Comparison of ENCODE assay signal across 15 cellular contexts in genomic region chr22:49112661-49113626, GRCh38.
A peak's percentile ranks its signal among the peaks of the same experiment; 100 is the strongest.
DNase-seq lines count a peak whose midpoint lies in the region; ATAC-seq, FAIRE-seq and TF ChIP-seq lines count a peak whose summit lies in the region.
"Had no signal": no experiment of that assay in that cellular context is flagged by ENCODE, and none has a peak within 500 bp of the region (broad histone marks: within the 10 kb centered on the region; RNA-seq: fewer than 3 reads in every experiment).

No MANE protein-coding gene starts in this region.

- H3K4me1 ChIP-seq in H1 (replicated peaks in 1 of 4; ENCODE audit: control insufficient read depth in 3 of 4, insufficient read depth in 4 of 4, low read length in 3 of 4) (no peaks in the 10 kb centered on the region), neuronal stem cell (ENCODE audit: control insufficient read depth in 2 of 2, insufficient read depth in 1 of 2, low read depth in 1 of 2, low read length in 2 of 2) (no peaks in the 10 kb centered on the region), stomach (no peaks in the 10 kb centered on the region)
- H3K4me1 ChIP-seq: BLaER1 treated with 17β-estradiol and CSF1 and Interleukin-3, amounts not matched to agents 10 nM and 100 nM had no signal

- TF ChIP-seq CTCF in H1 (IDR thresholded peaks at IDR 0.05; ENCODE audit: control extremely low read depth in 1 of 3, insufficient read depth in 1 of 3, low read depth in 1 of 3, low read length in 3 of 3) (no peak), stomach (IDR thresholded peaks at IDR 0.05) (no peak)

- no peaks in the 10 kb centered on the region for H3K79me2 ChIP-seq in H1 (ENCODE audit: control insufficient read depth in 1 of 2, insufficient read depth in 2 of 2, low read length in 2 of 2)

- H2AFZ ChIP-seq in H1 (ENCODE audit: low read length) = no peak overlapping the region
- H2AFZ ChIP-seq in neuronal stem cell (ENCODE audit: low read length) = no peak overlapping the region

- peaks cover 0 to 3% of the 10 kb centered on the region in 2 experiments for H4K20me1 ChIP-seq in H1 (replicated peaks in 1 of 2; ENCODE audit: control insufficient read depth in 1 of 2, insufficient read depth in 2 of 2, low read length in 2 of 2)

- H2BK5ac ChIP-seq in H1 (ENCODE audit: low read depth, low read length) = no peak overlapping the region
- H2BK5ac ChIP-seq in neuronal stem cell (ENCODE audit: low read length) = peak overlapping the region; percentile 82

- H3K23ac ChIP-seq in H1 (ENCODE audit: insufficient read length) (no peak overlapping the region), neuronal stem cell (ENCODE audit: low read depth, low read length, poor library complexity) (peak overlapping the region; percentile 69)

- TF ChIP-seq RAD21 in H1 (IDR thresholded peaks at IDR 0.05 in 1 of 2, conservative IDR thresholded peaks at IDR 0.05 in 1 of 2; ENCODE audit: low read depth in 2 of 2, low read length in 2 of 2) = no peak

- no peak overlapping the region for H2BK20ac ChIP-seq in H1 (ENCODE audit: low read length)

- ATAC-seq in stimulated activated effector memory CD8-positive, alpha-beta T cell treated with anti-CD3 and anti-CD28 coated beads, Interleukin-12 subunit alpha, Interleukin-12 subunit beta, amount 100 ng/mL, for 72 hours = peak; percentile 24
- ATAC-seq in GM21367 (IDR thresholded peaks at IDR 0.05; ENCODE audit: unreplicated experiment) (no peak), GM21619 (IDR thresholded peaks at IDR 0.05; ENCODE audit: unreplicated experiment) (no peak)
- ATAC-seq: HCT116 had no signal

- TF ChIP-seq EP300 in H1 (IDR thresholded peaks at IDR 0.05; ENCODE audit: borderline replicate concordance in 1 of 2, low read depth in 2 of 2, low read length in 2 of 2) (no peak), stomach (IDR thresholded peaks at IDR 0.05) (no peak)

- H3K14ac ChIP-seq in H1 (ENCODE audit: insufficient read length) (no peak overlapping the region), neuronal stem cell (ENCODE audit: low read length) (peak overlapping the region; percentile 89)

- peak; percentile 43 for DNase-seq in activated effector memory CD4-positive, alpha-beta T cell treated with anti-CD3 and anti-CD28 coated beads, Interleukin-2, amount 50 U/mL, for 16 hours
- no peak for DNase-seq in activated effector memory CD4-positive, alpha-beta T cell treated with Interleukin-2 at 50 U/mL for 16 hours
- DNase-seq in H1 (ENCODE audit: low read depth in 1 of 2, low spot score in 2 of 2) (no peak), neuronal stem cell (ENCODE audit: low spot score) (no peak), stomach (no peak)
- no peak for DNase-seq in stimulated activated effector memory CD8-positive, alpha-beta T cell treated with anti-CD3 and anti-CD28 coated beads, Interleukin-12 subunit alpha, Interleukin-12 subunit beta, amount 100 ng/mL, for 72 hours (ENCODE audit: low spot score in 2 of 2)
- DNase-seq: 8988T; ACHN; CD4-positive, CD25-positive, alpha-beta regulatory T cell; DMS 273 treated with DMSO at 0.1 percent for 48 hours; GOT3 had no signal

- no peak overlapping the region for H3K56ac ChIP-seq in H1 (replicated peaks; ENCODE audit: insufficient read length, low read depth, low read length)

- CTCF ChIA-PET in H1 (lab: Charles Lee; ENCODE audit: partially characterized antibody) = interaction anchor here (0.9 kb wide), 1 partner anchor 192 kb away, joined by 3 read pairs; no protein-coding TSS in a partner anchor

- H4K5ac ChIP-seq in H1 (ENCODE audit: insufficient read length, low read depth, low read length) = no peak overlapping the region

- H3K79me1 ChIP-seq in H1 (ENCODE audit: low read depth, low read length) = no peaks in the 10 kb centered on the region
- H3K79me1 ChIP-seq in neuronal stem cell (ENCODE audit: low read depth, low read length) = no peaks in the 10 kb centered on the region

- intact Hi-C loops in stomach (cut with DNase I; ENCODE audit: low total_unique reads) = no loop called here

- no peak overlapping the region for H3K27ac ChIP-seq in H1 (ENCODE audit: low read depth, low read length)
- H3K27ac ChIP-seq in neuronal stem cell (replicated peaks; ENCODE audit: low read length) = no peak overlapping the region
- H3K27ac ChIP-seq in stomach = no peak overlapping the region
- H3K27ac ChIP-seq: BLaER1 treated with 17β-estradiol and CSF1 and Interleukin-3, amounts not matched to agents 10 nM and 100 nM had no signal

- H2BK15ac ChIP-seq in H1 (ENCODE audit: low read length) = no peak overlapping the region
- H2BK15ac ChIP-seq in neuronal stem cell (ENCODE audit: low read length) = peak overlapping the region; percentile 87

- H3K18ac ChIP-seq in H1 (ENCODE audit: extremely low read depth, low read length) = no peak overlapping the region
- peak overlapping the region; percentile 84 for H3K18ac ChIP-seq in neuronal stem cell (ENCODE audit: low read length)

- H3K9ac ChIP-seq in H1 (replicated peaks in 1 of 4; ENCODE audit: extremely low read depth in 1 of 4, low read depth in 3 of 4, low read length in 3 of 4) (no peak overlapping the region), neuronal stem cell (ENCODE audit: low read depth, low read length, poor library complexity) (peak overlapping the region; percentile 54)
- H3K9ac ChIP-seq: BLaER1 treated with 17β-estradiol and CSF1 and Interleukin-3, amounts not matched to agents 10 nM and 100 nM had no signal

- TF ChIP-seq POLR2A in H1 (IDR thresholded peaks at IDR 0.05; ENCODE audit: control extremely low read depth in 1 of 2, low read depth in 2 of 2, low read length in 2 of 2) = no peak
- no peak for TF ChIP-seq POLR2A in stomach (IDR thresholded peaks at IDR 0.05)

- H2AK5ac ChIP-seq in H1 (ENCODE audit: low read depth, low read length) = no peak overlapping the region
- H2AK5ac ChIP-seq in neuronal stem cell (ENCODE audit: low read depth, low read length) = peak overlapping the region; percentile 64

- H3K9me3 ChIP-seq in H1 (ENCODE audit: insufficient read depth in 2 of 2, low read depth in 1 of 2, low read length in 1 of 2) (no peaks in the 10 kb centered on the region), neuronal stem cell (replicated peaks in 1 of 2; ENCODE audit: control insufficient read depth in 2 of 2, insufficient read depth in 1 of 2, low read depth in 1 of 2, low read length in 2 of 2) (peaks cover 0 to 1% of the 10 kb centered on the region in 2 donors), stomach (no peaks in the 10 kb centered on the region)

- FAIRE-seq in H1 (lab: Jason Lieb, UNC) = no peak

- H2BK12ac ChIP-seq in H1 (ENCODE audit: low read depth, low read length) = no peak overlapping the region
- H2BK12ac ChIP-seq in neuronal stem cell (ENCODE audit: low read length) = peak overlapping the region; percentile 30

- H3K36me3 Mint-ChIP-seq in stimulated activated effector memory CD8-positive, alpha-beta T cell treated with anti-CD3 and anti-CD28 coated beads, Interleukin-12 subunit alpha, Interleukin-12 subunit beta, amount 100 ng/mL, for 72 hours = no peaks in the 10 kb centered on the region
- H3K36me3 Mint-ChIP-seq: CD4-positive, CD25-positive, alpha-beta regulatory T cell had no signal

- H3K4me3 ChIP-seq in H1 (ENCODE audit: extremely low read depth in 1 of 4, insufficient read depth in 2 of 4, low read depth in 3 of 4, low read length in 4 of 4) (no peak overlapping the region), neuronal stem cell (ENCODE audit: low read length in 2 of 2) (peak overlapping the region in 1 of 2 donors; percentile 56), stomach (no peak overlapping the region)
- H3K4me3 ChIP-seq: BLaER1 treated with 17β-estradiol and CSF1 and Interleukin-3, amounts not matched to agents 10 nM and 100 nM had no signal

- no peaks in the 10 kb centered on the region for H3K23me2 ChIP-seq in H1 (ENCODE audit: low read depth, low read length)

- POLR2A ChIA-PET in H1 (lab: Charles Lee; ENCODE audit: partially characterized antibody) = no interaction called here

- no peak overlapping the region for H2BK120ac ChIP-seq in H1 (replicated peaks; ENCODE audit: low read depth, low read length)
- no peak overlapping the region for H2BK120ac ChIP-seq in neuronal stem cell (ENCODE audit: low read depth, low read length)

- no peaks in the 10 kb centered on the region for H3K27me3 ChIP-seq in H1 (replicated peaks in 1 of 4; ENCODE audit: control insufficient read depth in 3 of 4, extremely low read depth in 1 of 4, insufficient read depth in 3 of 4, low read length in 3 of 4)
- H3K27me3 ChIP-seq in neuronal stem cell (ENCODE audit: control insufficient read depth in 3 of 3, insufficient read depth in 3 of 3, low read depth in 1 of 3, low read length in 3 of 3) = no peaks in the 10 kb centered on the region
- peaks cover 0 to 50% (median 0%) of the 10 kb centered on the region in 3 donors for H3K27me3 ChIP-seq in stomach
- H3K27me3 ChIP-seq: BLaER1 treated with 17β-estradiol and CSF1 and Interleukin-3, amounts not matched to agents 10 nM and 100 nM had no signal

- H3K36me3 ChIP-seq in H1 (ENCODE audit: control insufficient read depth in 2 of 4, insufficient read depth in 4 of 4, low read length in 3 of 4) (no peaks in the 10 kb centered on the region), neuronal stem cell (replicated peaks in 1 of 2; ENCODE audit: control insufficient read depth in 2 of 2, insufficient read depth in 2 of 2, low read length in 2 of 2) (no peaks in the 10 kb centered on the region), stomach (no peaks in the 10 kb centered on the region)
- H3K36me3 ChIP-seq: BLaER1 treated with 17β-estradiol and CSF1 and Interleukin-3, amounts not matched to agents 10 nM and 100 nM had no signal

- no peaks in the 10 kb centered on the region for H3K9me3 Mint-ChIP-seq in stimulated activated effector memory CD8-positive, alpha-beta T cell treated with anti-CD3 and anti-CD28 coated beads, Interleukin-12 subunit alpha, Interleukin-12 subunit beta, amount 100 ng/mL, for 72 hours
- H3K9me3 Mint-ChIP-seq: CD4-positive, CD25-positive, alpha-beta regulatory T cell had no signal

- no peak overlapping the region for H4K91ac ChIP-seq in H1 (replicated peaks; ENCODE audit: insufficient read length, low read length)
- peak overlapping the region; percentile 99 for H4K91ac ChIP-seq in neuronal stem cell (ENCODE audit: low read depth, low read length, poor library complexity)

- no peak overlapping the region for H3K4me3 Mint-ChIP-seq in stimulated activated effector memory CD8-positive, alpha-beta T cell treated with anti-CD3 and anti-CD28 coated beads, Interleukin-12 subunit alpha, Interleukin-12 subunit beta, amount 100 ng/mL, for 72 hours
- H3K4me3 Mint-ChIP-seq: CD4-positive, CD25-positive, alpha-beta regulatory T cell had no signal

- H3K4ac ChIP-seq in H1 (replicated peaks; ENCODE audit: insufficient read length, low read depth, low read length) = no peak overlapping the region
- H3K4ac ChIP-seq in neuronal stem cell (ENCODE audit: low read length) = no peak overlapping the region

- H4K8ac ChIP-seq in H1 (ENCODE audit: extremely low read depth, insufficient read depth, low read length) = peak overlapping the region; percentile 4
- peak overlapping the region; percentile 88 for H4K8ac ChIP-seq in neuronal stem cell (ENCODE audit: low read depth, low read length)

- WGBS in H1 (ENCODE audit: extremely low coverage in 1 of 2, insufficient coverage in 1 of 2, insufficient read length in 1 of 2, insufficient replicate concordance in 2 of 2, low coverage in 1 of 2, low lambda C conversion rate in 2 of 2, missing lambda C conversion rate in 1 of 2), 2 experiments = 94% methylated on average over 13 of the region's 16 CpGs; no CpG with 5 or more reads in 1 of the 2 experiments
- no CpG with 5 or more reads among the region's 16 CpGs for WGBS in neuronal stem cell (ENCODE audit: extremely low coverage in 2 of 2, insufficient read length in 2 of 2, insufficient replicate concordance in 1 of 2), 2 donors
- WGBS in stomach, 5 donors = 66 to 78% (median 73%) methylated on average over 15 to 16 of the region's 16 CpGs

- H3K4me2 ChIP-seq in H1 (ENCODE audit: insufficient read depth in 1 of 2, low read depth in 2 of 2, low read length in 2 of 2) = no peak overlapping the region
- no peak overlapping the region for H3K4me2 ChIP-seq in neuronal stem cell (ENCODE audit: insufficient read depth, low read length, poor library complexity, severe bottlenecking)
- H3K4me2 ChIP-seq: BLaER1 treated with 17β-estradiol and CSF1 and Interleukin-3, amounts not matched to agents 10 nM and 100 nM had no signal

- H3K4me1 Mint-ChIP-seq in stimulated activated effector memory CD8-positive, alpha-beta T cell treated with anti-CD3 and anti-CD28 coated beads, Interleukin-12 subunit alpha, Interleukin-12 subunit beta, amount 100 ng/mL, for 72 hours = no peaks in the 10 kb centered on the region
- H3K4me1 Mint-ChIP-seq: CD4-positive, CD25-positive, alpha-beta regulatory T cell had no signal

- H3K27ac Mint-ChIP-seq in stimulated activated effector memory CD8-positive, alpha-beta T cell treated with anti-CD3 and anti-CD28 coated beads, Interleukin-12 subunit alpha, Interleukin-12 subunit beta, amount 100 ng/mL, for 72 hours = no peak overlapping the region
- H3K27ac Mint-ChIP-seq: CD4-positive, CD25-positive, alpha-beta regulatory T cell had no signal
